Comparison of ENCODE assay signal across 19 cellular contexts in the genomic region with DNA sequence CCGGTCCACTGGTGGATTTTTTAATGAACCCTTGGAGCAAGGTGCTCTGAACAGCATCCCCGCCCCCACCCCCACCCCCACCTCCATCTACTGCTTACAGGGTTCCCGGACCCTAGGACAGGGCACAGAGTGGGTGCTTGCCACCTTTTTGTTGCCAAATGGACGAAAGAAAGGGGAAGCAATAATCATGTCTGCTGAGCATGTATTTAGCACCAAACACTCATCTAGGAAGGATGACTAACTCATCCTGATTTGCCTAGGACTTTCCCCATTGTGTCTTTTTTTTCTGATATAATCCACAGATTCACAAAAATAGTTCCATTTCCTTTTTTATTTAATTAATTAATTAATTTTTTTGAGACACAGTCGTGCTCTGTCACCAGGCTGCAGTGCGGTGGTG. TPM values are rescaled to one million over a fixed set of nuclear protein-coding genes. Genes with fewer than 3 reads are reported as not detected.
DNase-seq lines count a peak whose midpoint lies in the region; ATAC-seq and TF ChIP-seq lines count a peak whose summit lies in the region.
"Had no signal": no experiment of that assay in that cellular context is flagged by ENCODE, and none has a peak within 500 bp of the region (broad histone marks: within the 10 kb centered on the region; RNA-seq: fewer than 3 reads in every experiment).

No MANE protein-coding gene starts in this region.

- DNase-seq in CD8-positive, alpha-beta T cell = no peak
- no peak for DNase-seq in Karpas-422
- DNase-seq in activated T-helper 2 cell treated with anti-CD3 and anti-CD28 coated beads, Interferon-gamma antibody, Interleukin-2, Interleukin-4, amounts not matched to agents 10 μg/mL and 5 μg/mL and 100 μg/mL, durations not matched to agents 14 hours and 24 hours and 36 hours (ENCODE audit: low spot score) = no peak
- no peak for DNase-seq in foreskin keratinocyte
- no peak for DNase-seq in DMS153 (lab: John Stamatoyannopoulos, UW)
- no peak for DNase-seq in mucosa of descending colon
- DNase-seq: activated CD4-positive, alpha-beta T cell treated with anti-CD3 and anti-CD28 coated beads, Interleukin-2, amount 50 U/mL, for 48 hours; activated naive CD8-positive, alpha-beta T cell treated with anti-CD3 and anti-CD28 coated beads, Interleukin-2, amount 10 ng/mL, durations not matched to agents 7 days and 5 days; brain microvascular endothelial cell; KG1; NCI-H1105; NCI-H69; small intestine; stimulated activated CD4-positive, alpha-beta T cell treated with anti-CD3 and anti-CD28 coated beads, Interleukin-4, amount 100 ng/mL, for 1 hour had no signal

- intact Hi-C loops in CD8-positive, alpha-beta T cell (cut with DNase I, micrococcal nuclease) = no loop called here
- intact Hi-C loops in activated T-helper 2 cell treated with anti-CD3 and anti-CD28 coated beads, Interferon-gamma antibody, Interleukin-2, Interleukin-4, amounts not matched to agents 10 μg/mL and 5 μg/mL and 100 μg/mL, durations not matched to agents 14 hours and 24 hours and 36 hours (cut with micrococcal nuclease) = no loop called here
- intact Hi-C loops in mucosa of descending colon (cut with DNase I, micrococcal nuclease) = no loop called here

- H3K79me2 ChIP-seq in Karpas-422 (ENCODE audit: low read length) = no peaks in the 10 kb centered on the region

- no peak overlapping the region for H3K4me3 ChIP-seq in CD8-positive, alpha-beta T cell (ENCODE audit: low read depth, low read length)
- H3K4me3 ChIP-seq in Karpas-422 (ENCODE audit: low read length) (no peak overlapping the region), mucosa of descending colon (no peak overlapping the region)

- H3K9me2 ChIP-seq in Karpas-422 (replicated peaks; ENCODE audit: insufficient read depth, low read length) = no peaks in the 10 kb centered on the region

- no peaks in the 10 kb centered on the region for H3K27me3 ChIP-seq in CD8-positive, alpha-beta T cell (ENCODE audit: insufficient read depth, low read length)
- H3K27me3 ChIP-seq in Karpas-422 (ENCODE audit: low read length) = no peaks in the 10 kb centered on the region
- no peaks in the 10 kb centered on the region for H3K27me3 ChIP-seq in foreskin keratinocyte
- H3K27me3 ChIP-seq: brain microvascular endothelial cell had no signal

- no peaks in the 10 kb centered on the region for H3K36me3 ChIP-seq in CD8-positive, alpha-beta T cell (ENCODE audit: insufficient read depth, low read length)
- H3K36me3 ChIP-seq in Karpas-422 (ENCODE audit: insufficient read depth, low read length) (no peaks in the 10 kb centered on the region), mucosa of descending colon (ENCODE audit: low read depth) (no peaks in the 10 kb centered on the region)
- H3K36me3 ChIP-seq: brain microvascular endothelial cell had no signal

- no peak overlapping the region for H3K27ac ChIP-seq in CD8-positive, alpha-beta T cell (ENCODE audit: low read depth, low read length)
- H3K27ac ChIP-seq in Karpas-422 (ENCODE audit: low read length) (no peak overlapping the region), foreskin keratinocyte (no peak overlapping the region)
- H3K27ac ChIP-seq: brain microvascular endothelial cell had no signal

- H3K4me2 ChIP-seq in Karpas-422 (ENCODE audit: low read depth, low read length, poor library complexity, severe bottlenecking) = peak overlapping the region; percentile 38

- no peak for ATAC-seq in CD8-positive, alpha-beta T cell
- ATAC-seq in foreskin keratinocyte (no peak), mucosa of descending colon (no peak), HG03095 (IDR thresholded peaks at IDR 0.05; ENCODE audit: unreplicated experiment) (no peak)
- ATAC-seq: Panc1 had no signal

- no peaks in the 10 kb centered on the region for H3K36me3 Mint-ChIP-seq in CD8-positive, alpha-beta T cell
- H3K36me3 Mint-ChIP-seq in activated T-helper 2 cell treated with anti-CD3 and anti-CD28 coated beads, Interferon-gamma antibody, Interleukin-2, Interleukin-4, amounts not matched to agents 10 μg/mL and 5 μg/mL and 100 μg/mL, durations not matched to agents 14 hours and 24 hours and 36 hours (ENCODE audit: low read depth) = no peaks in the 10 kb centered on the region
- peaks cover 12% of the 10 kb centered on the region for H3K36me3 Mint-ChIP-seq in nephron (ENCODE audit: low read depth)
- H3K36me3 Mint-ChIP-seq: activated naive CD8-positive, alpha-beta T cell treated with anti-CD3 and anti-CD28 coated beads, Interleukin-2, amount 10 ng/mL, durations not matched to agents 7 days and 5 days had no signal

- no peak for TF ChIP-seq CTCF in CD8-positive, alpha-beta T cell (IDR thresholded peaks at IDR 0.05)
- TF ChIP-seq CTCF in nephron (IDR thresholded peaks at IDR 0.05; ENCODE audit: unreplicated experiment in 3 of 3) (no peak), foreskin keratinocyte (conservative IDR thresholded peaks at IDR 0.05) (no peak), mucosa of descending colon (IDR thresholded peaks at IDR 0.05) (no peak)

- peak overlapping the region; percentile 47 for H3K4me3 Mint-ChIP-seq in CD8-positive, alpha-beta T cell
- peak overlapping the region; percentile 30 for H3K4me3 Mint-ChIP-seq in activated T-helper 2 cell treated with anti-CD3 and anti-CD28 coated beads, Interferon-gamma antibody, Interleukin-2, Interleukin-4, amounts not matched to agents 10 μg/mL and 5 μg/mL and 100 μg/mL, durations not matched to agents 14 hours and 24 hours and 36 hours (ENCODE audit: low read depth)
- peak overlapping the region; percentile 42 to 64 (median 56) for H3K4me3 Mint-ChIP-seq in nephron

- no peak overlapping the region for H3K27ac Mint-ChIP-seq in CD8-positive, alpha-beta T cell
- peak overlapping the region; percentile 60 for H3K27ac Mint-ChIP-seq in activated T-helper 2 cell treated with anti-CD3 and anti-CD28 coated beads, Interferon-gamma antibody, Interleukin-2, Interleukin-4, amounts not matched to agents 10 μg/mL and 5 μg/mL and 100 μg/mL, durations not matched to agents 14 hours and 24 hours and 36 hours
- no peak overlapping the region for H3K27ac Mint-ChIP-seq in nephron
- H3K27ac Mint-ChIP-seq: activated naive CD8-positive, alpha-beta T cell treated with anti-CD3 and anti-CD28 coated beads, Interleukin-2, amount 10 ng/mL, durations not matched to agents 7 days and 5 days had no signal

- H3K4me1 ChIP-seq in CD8-positive, alpha-beta T cell (ENCODE audit: insufficient read depth, low read length) = peaks cover 17% of the 10 kb centered on the region
- peaks cover 38% of the 10 kb centered on the region for H3K4me1 ChIP-seq in Karpas-422 (ENCODE audit: low read length)
- H3K4me1 ChIP-seq in foreskin keratinocyte = peaks cover 7% of the 10 kb centered on the region
- peaks cover 21% of the 10 kb centered on the region for H3K4me1 ChIP-seq in mucosa of descending colon (ENCODE audit: low read depth)

- no peaks in the 10 kb centered on the region for H4K20me1 ChIP-seq in Karpas-422 (ENCODE audit: insufficient read depth, low read depth, low read length)

- H3K9me3 ChIP-seq in CD8-positive, alpha-beta T cell (ENCODE audit: low read length) = no peaks in the 10 kb centered on the region
- H3K9me3 ChIP-seq in Karpas-422 (ENCODE audit: low read length) = no peaks in the 10 kb centered on the region
- H3K9me3 ChIP-seq in mucosa of descending colon = no peaks in the 10 kb centered on the region

- peaks cover 24% of the 10 kb centered on the region for H3K27me3 Mint-ChIP-seq in CD8-positive, alpha-beta T cell (ENCODE audit: low read depth)
- peaks cover 16% of the 10 kb centered on the region for H3K27me3 Mint-ChIP-seq in activated T-helper 2 cell treated with anti-CD3 and anti-CD28 coated beads, Interferon-gamma antibody, Interleukin-2, Interleukin-4, amounts not matched to agents 10 μg/mL and 5 μg/mL and 100 μg/mL, durations not matched to agents 14 hours and 24 hours and 36 hours (ENCODE audit: low read depth)
- H3K27me3 Mint-ChIP-seq in nephron (ENCODE audit: low read depth) = no peaks in the 10 kb centered on the region

- CTCF ChIA-PET in CD8-positive, alpha-beta T cell (lab: Charles Lee) = no interaction called here

- H2AFZ ChIP-seq in Karpas-422 (ENCODE audit: low read length) = no peak overlapping the region

- H3K4me1 Mint-ChIP-seq in CD8-positive, alpha-beta T cell (ENCODE audit: low read depth) = peaks cover 16% of the 10 kb centered on the region
- H3K4me1 Mint-ChIP-seq in activated T-helper 2 cell treated with anti-CD3 and anti-CD28 coated beads, Interferon-gamma antibody, Interleukin-2, Interleukin-4, amounts not matched to agents 10 μg/mL and 5 μg/mL and 100 μg/mL, durations not matched to agents 14 hours and 24 hours and 36 hours (ENCODE audit: low read depth) = peaks cover 7% of the 10 kb centered on the region
- peaks cover 24% of the 10 kb centered on the region for H3K4me1 Mint-ChIP-seq in nephron

- H3K9me3 Mint-ChIP-seq in CD8-positive, alpha-beta T cell = no peaks in the 10 kb centered on the region
- H3K9me3 Mint-ChIP-seq in activated T-helper 2 cell treated with anti-CD3 and anti-CD28 coated beads, Interferon-gamma antibody, Interleukin-2, Interleukin-4, amounts not matched to agents 10 μg/mL and 5 μg/mL and 100 μg/mL, durations not matched to agents 14 hours and 24 hours and 36 hours = no peaks in the 10 kb centered on the region
- H3K9me3 Mint-ChIP-seq in nephron = no peaks in the 10 kb centered on the region
- H3K9me3 Mint-ChIP-seq: activated naive CD8-positive, alpha-beta T cell treated with anti-CD3 and anti-CD28 coated beads, Interleukin-2, amount 10 ng/mL, durations not matched to agents 7 days and 5 days had no signal

- no peak overlapping the region for H3K9ac ChIP-seq in Karpas-422 (ENCODE audit: low read length)

- POLR2A ChIA-PET in CD8-positive, alpha-beta T cell (lab: Charles Lee) = no interaction called here

RNA-seq across cellular contexts. Expression of a gene that starts 1.1 kb away (rescaled TPM):
- not detected for total RNA-seq in CD8-positive, alpha-beta T cell
- total RNA-seq in Karpas-422 (2014; rRNA removed; shearing (Covaris generic); ENCODE audit: low replicate concordance) = 19.8 and 29.0 TPM in 2 replicates
- 5.5 TPM in 2 replicates for total RNA-seq in activated T-helper 2 cell treated with anti-CD3 and anti-CD28 coated beads, Interferon-gamma antibody, Interleukin-2, Interleukin-4, amounts not matched to agents 10 μg/mL and 5 μg/mL and 100 μg/mL, durations not matched to agents 14 hours and 24 hours and 36 hours
- total RNA-seq in foreskin keratinocyte (58.8 and 59.5 TPM in 2 replicates), mucosa of descending colon (100 to 1,000 TPM in 2 of 3 donors, 10 to 100 TPM in 1; 15.0 to 141 (median 111) TPM)
- polyA plus RNA-seq in foreskin keratinocyte = 82.8 and 86.4 TPM in 2 replicates

RNA-seq across cellular contexts. Expression of a gene that starts 21.4 kb away (rescaled TPM):
- total RNA-seq in CD8-positive, alpha-beta T cell = 100 to 1,000 TPM; 112 to 118 TPM
- total RNA-seq in Karpas-422 (2014; rRNA removed; shearing (Covaris generic); ENCODE audit: low replicate concordance) = 10.0 and 12.0 TPM in 2 replicates
- total RNA-seq in activated T-helper 2 cell treated with anti-CD3 and anti-CD28 coated beads, Interferon-gamma antibody, Interleukin-2, Interleukin-4, amounts not matched to agents 10 μg/mL and 5 μg/mL and 100 μg/mL, durations not matched to agents 14 hours and 24 hours and 36 hours = 27.5 and 28.6 TPM in 2 replicates
- 14.6 and 17.2 TPM in 2 replicates for total RNA-seq in foreskin keratinocyte
- 19.3 and 20.7 TPM in 2 replicates for polyA plus RNA-seq in foreskin keratinocyte
- total RNA-seq in mucosa of descending colon = 10 to 100 TPM; 29.2 to 37.8 (median 35.1) TPM

RNA-seq across cellular contexts. Expression of a gene that starts 22.0 kb away (rescaled TPM):
- total RNA-seq in CD8-positive, alpha-beta T cell = 10 to 100 TPM; 52.8 to 64.2 TPM
- total RNA-seq in Karpas-422 (2014; rRNA removed; shearing (Covaris generic); ENCODE audit: low replicate concordance) = 39.5 and 52.9 TPM in 2 replicates
- total RNA-seq in activated T-helper 2 cell treated with anti-CD3 and anti-CD28 coated beads, Interferon-gamma antibody, Interleukin-2, Interleukin-4, amounts not matched to agents 10 μg/mL and 5 μg/mL and 100 μg/mL, durations not matched to agents 14 hours and 24 hours and 36 hours = 49.0 and 51.9 TPM in 2 replicates
- total RNA-seq in foreskin keratinocyte (37.3 and 43.8 TPM in 2 replicates), mucosa of descending colon (100 to 1,000 TPM; 292 to 542 (median 436) TPM)
- 49.9 and 54.5 TPM in 2 replicates for polyA plus RNA-seq in foreskin keratinocyte

RNA-seq across cellular contexts. Expression of a gene that starts 22.1 kb away (rescaled TPM):
- total RNA-seq in CD8-positive, alpha-beta T cell = 1 to 10 TPM; 1.6 to 1.7 TPM
- 3.1 and 4.3 TPM in 2 replicates for total RNA-seq in Karpas-422 (2014; rRNA removed; shearing (Covaris generic); ENCODE audit: low replicate concordance)
- 2.0 and 3.3 TPM in 2 replicates for total RNA-seq in activated T-helper 2 cell treated with anti-CD3 and anti-CD28 coated beads, Interferon-gamma antibody, Interleukin-2, Interleukin-4, amounts not matched to agents 10 μg/mL and 5 μg/mL and 100 μg/mL, durations not matched to agents 14 hours and 24 hours and 36 hours
- total RNA-seq in foreskin keratinocyte = 1.1 and 1.2 TPM in 2 replicates
- 1.1 and 1.2 TPM in 2 replicates for polyA plus RNA-seq in foreskin keratinocyte
- total RNA-seq in mucosa of descending colon = 1 to 10 TPM; 4.2 to 9.1 (median 8.5) TPM

RNA-seq across cellular contexts. Expression of a gene that starts 25.7 kb away (rescaled TPM):
- total RNA-seq in CD8-positive, alpha-beta T cell = under 1 TPM in 1 of 2 experiments, not detected in 1; 0.64 TPM
- total RNA-seq in Karpas-422 (2014; rRNA removed; shearing (Covaris generic); ENCODE audit: low replicate concordance) = 4.7 TPM in 1 of 2 replicates, not detected in the other
- 0.60 and 1.1 TPM in 2 replicates for total RNA-seq in activated T-helper 2 cell treated with anti-CD3 and anti-CD28 coated beads, Interferon-gamma antibody, Interleukin-2, Interleukin-4, amounts not matched to agents 10 μg/mL and 5 μg/mL and 100 μg/mL, durations not matched to agents 14 hours and 24 hours and 36 hours
- total RNA-seq in foreskin keratinocyte = 0.25 and 0.44 TPM in 2 replicates
- 0.07 and 0.11 TPM in 2 replicates for polyA plus RNA-seq in foreskin keratinocyte
- 1 to 10 TPM; 3.9 to 6.0 (median 4.1) TPM for total RNA-seq in mucosa of descending colon
- total RNA-seq: epithelial cell of proximal tubule, G401 had no signal
